Comparison of ENCODE assay signal across 10 cellular contexts in the genomic region with DNA sequence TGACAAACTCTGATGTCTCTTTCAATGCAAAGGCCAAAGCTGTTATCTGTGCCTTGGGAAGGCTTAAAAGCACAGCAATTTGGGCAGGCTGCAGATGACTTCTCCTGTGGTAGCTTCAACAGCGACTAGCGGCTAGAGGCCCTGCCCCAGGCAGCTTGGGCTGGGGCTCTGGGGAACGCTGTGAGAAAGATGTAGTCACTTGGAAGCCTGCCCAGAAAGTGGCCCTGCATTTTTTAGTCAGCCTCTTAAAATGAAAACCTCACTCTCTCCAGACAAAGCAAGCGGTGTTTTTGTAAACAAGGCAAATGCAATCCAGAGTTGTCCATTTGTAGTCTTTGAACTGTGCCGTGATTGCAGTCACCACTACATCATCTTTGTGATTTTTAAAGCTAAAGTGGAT. TPM values are rescaled to one million over a fixed set of nuclear protein-coding genes. Genes with fewer than 3 reads are reported as not detected.
DNase-seq lines count a peak whose midpoint lies in the region; ATAC-seq and TF ChIP-seq lines count a peak whose summit lies in the region.
"Had no signal": no experiment of that assay in that cellular context is flagged by ENCODE, and none has a peak within 500 bp of the region (broad histone marks: within the 10 kb centered on the region; RNA-seq: fewer than 3 reads in every experiment).

No MANE protein-coding gene starts in this region.

- no peak overlapping the region for H3K27ac ChIP-seq in upper lobe of right lung
- H3K27ac ChIP-seq in effector memory CD4-positive, alpha-beta T cell (ENCODE audit: insufficient read depth, low read length, poor library complexity, severe bottlenecking) = no peak overlapping the region
- H3K27ac ChIP-seq: epithelial cell of prostate had no signal

- H3K9me3 ChIP-seq in upper lobe of right lung = no peaks in the 10 kb centered on the region
- no peaks in the 10 kb centered on the region for H3K9me3 ChIP-seq in effector memory CD4-positive, alpha-beta T cell (ENCODE audit: control insufficient read depth, low read length)

- no peak overlapping the region for H3K4me3 ChIP-seq in upper lobe of right lung
- H3K4me3 ChIP-seq in effector memory CD4-positive, alpha-beta T cell (ENCODE audit: insufficient read depth, low read depth, low read length, poor library complexity, severe bottlenecking) = no peak overlapping the region

- H3K4me1 ChIP-seq in upper lobe of right lung = no peaks in the 10 kb centered on the region
- no peaks in the 10 kb centered on the region for H3K4me1 ChIP-seq in effector memory CD4-positive, alpha-beta T cell (ENCODE audit: control insufficient read depth, insufficient read depth, low read length, poor library complexity, severe bottlenecking)

- no peaks in the 10 kb centered on the region for H3K27me3 ChIP-seq in upper lobe of right lung
- no peaks in the 10 kb centered on the region for H3K27me3 ChIP-seq in effector memory CD4-positive, alpha-beta T cell (replicated peaks; ENCODE audit: control insufficient read depth, insufficient read depth, low read length, poor library complexity, severe bottlenecking)

- no peak for TF ChIP-seq CTCF in upper lobe of right lung (IDR thresholded peaks at IDR 0.05)

- ATAC-seq in HG03565 (IDR thresholded peaks at IDR 0.05; ENCODE audit: unreplicated experiment) = no peak
- ATAC-seq in upper lobe of right lung = no peak

- intact Hi-C loops in upper lobe of right lung (cut with DNase I) = no loop called here

- DNase-seq in C1 segment of cervical spinal cord (lab: John Stamatoyannopoulos, UW) (peak in 8 of 14 donors; percentile 1 to 30 (median 9)), HS-5 (ENCODE audit: low read depth) (peak; percentile 4), amniotic epithelial cell (ENCODE audit: low read depth) (peak; percentile 52), left kidney (ENCODE audit: low read depth, low spot score) (peak; percentile 8), mesenteric fat pad (ENCODE audit: low spot score) (no peak), upper lobe of right lung (no peak)
- DNase-seq in effector memory CD4-positive, alpha-beta T cell = no peak
- DNase-seq: SHP77 treated with DMSO at 0.1 percent for 48 hours had no signal

- no peaks in the 10 kb centered on the region for H3K36me3 ChIP-seq in upper lobe of right lung
- H3K36me3 ChIP-seq in effector memory CD4-positive, alpha-beta T cell (ENCODE audit: control insufficient read depth, insufficient read depth, low read length) = no peaks in the 10 kb centered on the region

RNA-seq across cellular contexts. Expression of gene PCYT1B, which starts 27.5 kb away (rescaled TPM):
- total RNA-seq in mesenteric fat pad (0.10 TPM), upper lobe of right lung (0.14 TPM)

Comparison
In these comparisons a context has a peak if more than half of its experiments do, and no peak if none do; other contexts are left out.
1. DNase-seq: peak in C1 segment of cervical spinal cord (8 of 14), HS-5 (single experiment), amniotic epithelial cell (single experiment) and left kidney (single experiment); none in mesenteric fat pad (single experiment), upper lobe of right lung (single experiment) and effector memory CD4-positive, alpha-beta T cell (0 of 3).